ENCODE assay signal across 1 cellular context in genomic region chr6:95576218-95576617, GRCh38.
TF ChIP-seq lines count a peak whose summit lies in the region.

No MANE protein-coding gene starts in this region.

TF ChIP-seq in HepG2, 621 proteins besides CTCF, POLR2A, EP300 and RAD21 (continued from another document):
- no peak for TF ChIP-seq BCLAF1 (IDR thresholded peaks at IDR 0.05)
